15 cellular contexts compared by ENCODE assay signal in the genomic region with DNA sequence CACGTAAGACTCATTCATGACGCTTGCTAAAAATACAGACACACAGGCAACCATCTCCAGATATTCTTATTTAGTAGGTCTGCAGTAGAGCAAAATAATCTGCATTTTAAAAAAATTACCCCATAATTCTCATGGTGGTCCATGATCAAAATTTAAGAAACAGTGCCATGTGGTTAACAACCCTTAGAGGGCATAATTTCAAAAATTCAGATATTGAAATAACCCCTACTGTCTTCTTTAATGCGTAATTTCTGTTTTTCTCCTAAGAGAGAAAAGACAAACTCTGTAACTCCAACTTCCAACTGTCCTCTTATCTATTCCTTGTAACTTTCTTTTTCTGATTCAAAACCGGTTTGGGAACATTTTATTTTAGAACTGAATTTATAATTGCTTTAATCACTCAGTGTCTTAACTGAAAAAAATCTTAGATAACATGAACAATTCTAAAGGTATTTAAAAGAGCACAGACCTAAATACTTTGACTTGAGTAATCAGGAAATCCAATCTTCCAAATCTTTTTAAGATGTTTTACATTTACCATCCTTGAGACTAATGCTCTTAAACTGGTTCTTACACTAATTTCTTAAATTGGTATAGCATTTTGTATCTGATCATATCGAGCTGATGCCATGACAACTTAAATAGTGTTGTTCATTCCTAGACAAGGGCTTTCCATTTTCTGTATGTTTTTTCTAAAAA.
DNase-seq lines count a peak whose midpoint lies in the region; ATAC-seq, FAIRE-seq and TF ChIP-seq lines count a peak whose summit lies in the region.
"Had no signal": no experiment of that assay in that cellular context is flagged by ENCODE, and none has a peak within 500 bp of the region (broad histone marks: within the 10 kb centered on the region; RNA-seq: fewer than 3 reads in every experiment).

No MANE protein-coding gene starts in this region.

- H3K4me1 ChIP-seq in SK-N-SH (ENCODE audit: control insufficient read depth in 1 of 2, insufficient read depth in 2 of 2, low read depth in 1 of 2, low read length in 1 of 2) (peaks cover 0 to 18% of the 10 kb centered on the region in 2 experiments; a peak in 2 of 4 replicates), HepG2 (ENCODE audit: insufficient read depth, low read length) (no peaks in the 10 kb centered on the region)
- no peaks in the 10 kb centered on the region for H3K4me1 ChIP-seq in CD8-positive, alpha-beta memory T cell (ENCODE audit: insufficient read depth, low read length)

- no TSS peak for BruUV-seq in HepG2 (replicated peaks; lab: Mats Ljungman, UMichigan)

- no peaks in the 10 kb centered on the region for H3K9me2 ChIP-seq in SK-N-SH

- in situ Hi-C loops in HepG2 (cut with HindIII; ENCODE audit: extremely low pct_ligation_motif_present, low pct_unique_long_range_greater_than_20kb), result no loop called here

- H3K9ac ChIP-seq in SK-N-SH (no peak overlapping the region), HepG2 (ENCODE audit: insufficient read depth, low read depth, low read length) (no peak overlapping the region)

- TF ChIP-seq POLR2A in HepG2 (IDR thresholded peaks at IDR 0.05; ENCODE audit: insufficient read depth in 1 of 2, low read depth in 2 of 2, low read length in 2 of 2), result no peak

- peaks cover 27% of the 10 kb centered on the region for H3K36me3 Mint-ChIP-seq in HFFc6 (ENCODE audit: low read depth)
- H3K36me3 Mint-ChIP-seq in CD8-positive, alpha-beta memory T cell, result peaks cover 16 to 73% (median 26%) of the 10 kb centered on the region in 3 donors

- H3K9me3 ChIP-seq in SK-N-SH (no peaks in the 10 kb centered on the region), HepG2 (ENCODE audit: low read length) (no peaks in the 10 kb centered on the region)
- no peaks in the 10 kb centered on the region for H3K9me3 ChIP-seq in CD8-positive, alpha-beta memory T cell (ENCODE audit: low read length)

- TF ChIP-seq RAD21 in SK-N-SH (IDR thresholded peaks at IDR 0.05; ENCODE audit: low read length), result no peak
- TF ChIP-seq RAD21 in HepG2 (CRISPR knock-in tag; IDR thresholded peaks at IDR 0.05), result no peak

- H3K27me3 Mint-ChIP-seq in HFFc6 (ENCODE audit: insufficient read depth), result no peaks in the 10 kb centered on the region; the same call in 1 of the 2 replicates
- H3K27me3 Mint-ChIP-seq in CD8-positive, alpha-beta memory T cell, result no peaks in the 10 kb centered on the region

- 70% methylated on average over 5 of the region's 5 CpGs for WGBS in SK-N-SH (ENCODE audit: low lambda C conversion rate)
- 96% methylated on average over 5 of the region's 5 CpGs for WGBS in HepG2 (ENCODE audit: low lambda C conversion rate)

- H3K79me2 ChIP-seq in SK-N-SH (ENCODE audit: insufficient read depth), result no peaks in the 10 kb centered on the region
- H3K79me2 ChIP-seq in HepG2 (ENCODE audit: insufficient read depth, low read length), result no peaks in the 10 kb centered on the region

- CTCF ChIA-PET in SK-N-SH (lab: Yijun Ruan, JAX), result interaction anchor here (1.0 to 1.2 kb wide), 2 partner anchors 20 to 533 kb away, joined by 3 to 6 read pairs; no protein-coding TSS in a partner anchor
- CTCF ChIA-PET in CD8-positive, alpha-beta memory T cell (lab: Charles Lee), result no interaction called here
- CTCF ChIA-PET in HepG2 (lab: Yijun Ruan, JAX; ENCODE audit: low intra/inter-chr PET ratio, low total read pairs), result no interaction called here

- TF ChIP-seq CTCF in AG10803 (conservative IDR thresholded peaks at IDR 0.05; ENCODE audit: low read length) (no peak; the same call in 1 of the 2 replicates), HFFc6 (IDR thresholded peaks at IDR 0.05) (peak; percentile 52), SK-N-SH (IDR thresholded peaks at IDR 0.05) (peak; percentile 46), HepG2 (CRISPR knock-in tag; IDR thresholded peaks at IDR 0.05) (no peak)

- H4K20me1 ChIP-seq in SK-N-SH (ENCODE audit: insufficient read depth), result no peaks in the 10 kb centered on the region
- no peaks in the 10 kb centered on the region for H4K20me1 ChIP-seq in HepG2 (ENCODE audit: insufficient read depth, low read length)

- no peak for ATAC-seq in HepG2

- H2AFZ ChIP-seq in SK-N-SH (ENCODE audit: low read depth), result no peak overlapping the region
- no peak overlapping the region for H2AFZ ChIP-seq in HepG2 (ENCODE audit: low read length)

- H3K4me2 ChIP-seq in SK-N-SH, result peak overlapping the region; percentile 10; the same call in 1 of the 2 replicates
- H3K4me2 ChIP-seq in HepG2 (ENCODE audit: low read depth, low read length), result no peak overlapping the region

- no peaks in the 10 kb centered on the region for H3K9me3 Mint-ChIP-seq in HFFc6
- no peaks in the 10 kb centered on the region for H3K9me3 Mint-ChIP-seq in CD8-positive, alpha-beta memory T cell

- no peaks in the 10 kb centered on the region for H3K27me3 ChIP-seq in SK-N-SH (ENCODE audit: insufficient read depth)
- H3K27me3 ChIP-seq in CD8-positive, alpha-beta memory T cell (ENCODE audit: insufficient read depth, low read length, poor library complexity, severe bottlenecking), result no peaks in the 10 kb centered on the region
- no peaks in the 10 kb centered on the region for H3K27me3 ChIP-seq in HepG2 (ENCODE audit: control insufficient read depth in 1 of 2, insufficient read depth in 2 of 2, low read length in 2 of 2)

- H3K36me3 ChIP-seq in SK-N-SH (replicated peaks in 1 of 2; ENCODE audit: control insufficient read depth in 1 of 2, insufficient read depth in 2 of 2, low read length in 1 of 2) (peaks cover 63 to 76% of the 10 kb centered on the region in 2 experiments), HepG2 (replicated peaks in 1 of 2; ENCODE audit: control insufficient read depth in 1 of 2, insufficient read depth in 2 of 2, low read length in 2 of 2) (peaks cover 8 to 28% of the 10 kb centered on the region in 2 experiments; a peak in 4 of 5 replicates)
- H3K36me3 ChIP-seq in CD8-positive, alpha-beta memory T cell (ENCODE audit: insufficient read depth, low read length), result peaks cover 35% of the 10 kb centered on the region

- TF ChIP-seq EP300 in SK-N-SH (IDR thresholded peaks at IDR 0.05; ENCODE audit: borderline replicate concordance in 1 of 2, low read depth in 1 of 2, low read length in 1 of 2) (peak in 1 of 2 experiments; percentile 23; a peak in 1 of 4 replicates), HepG2 (IDR thresholded peaks at IDR 0.05; ENCODE audit: low read depth in 2 of 2, low read length in 2 of 2) (no peak), HepG2 (CRISPR knock-in tag; IDR thresholded peaks at IDR 0.05; ENCODE audit: borderline replicate concordance) (no peak)

- H3F3A ChIP-seq in SK-N-SH (replicated peaks; ENCODE audit: insufficient read depth), result peaks cover 28% of the 10 kb centered on the region

- H3K27ac Mint-ChIP-seq in HFFc6, result peak overlapping the region; percentile 48
- H3K27ac Mint-ChIP-seq in CD8-positive, alpha-beta memory T cell, result no peak overlapping the region

- H3K4me3 Mint-ChIP-seq in HFFc6, result peak overlapping the region; percentile 25
- no peak overlapping the region for H3K4me3 Mint-ChIP-seq in CD8-positive, alpha-beta memory T cell

- H3K4me1 Mint-ChIP-seq in HFFc6 (ENCODE audit: low read depth), result peaks cover 25% of the 10 kb centered on the region
- peaks cover 0 to 6% (median 0%) of the 10 kb centered on the region in 3 donors for H3K4me1 Mint-ChIP-seq in CD8-positive, alpha-beta memory T cell

- no peak overlapping the region for H3K4me3 ChIP-seq in AG10803 (ENCODE audit: low read length)
- no peak overlapping the region for H3K4me3 ChIP-seq in SK-N-SH (ENCODE audit: low read depth in 2 of 2, low read length in 1 of 2)
- H3K4me3 ChIP-seq in CD8-positive, alpha-beta memory T cell (ENCODE audit: low read length), result no peak overlapping the region
- H3K4me3 ChIP-seq in HepG2 (replicated peaks in 1 of 3; ENCODE audit: insufficient read depth in 1 of 3, low read depth in 2 of 3, low read length in 3 of 3), result no peak overlapping the region

- intact Hi-C loops in HepG2 (cut with micrococcal nuclease; ENCODE audit: unreplicated experiment), result no loop called here

- FAIRE-seq in islet of Langerhans (lab: Jason Lieb, UNC) (peak; percentile 79), HepG2 (lab: Jason Lieb, UNC) (no peak)

- DNase-seq in AG10803 (ENCODE audit: low read depth) (peak; percentile 2), HFFc6 (peak; percentile 9), SK-N-SH (no peak), HepG2 (ENCODE audit: low spot score) (no peak), NCI-H2171 (lab: John Stamatoyannopoulos, UW) (no peak)
- no peak for DNase-seq in CD8-positive, alpha-beta memory T cell
- DNase-seq in activated CD4-positive, alpha-beta T cell treated with anti-CD3 and anti-CD28 coated beads, Interleukin-2, amount 50 U/mL, for 1 hour, result no peak
- DNase-seq: HCEC 1CT, NCI-H1092, NCI-H2107, NCI-H345, NCI-H69, SHP77, SW 1271 had no signal

- peak overlapping the region; percentile 3 to 51; a peak in 3 of 4 replicates for H3K27ac ChIP-seq in SK-N-SH (ENCODE audit: low read depth in 2 of 2, low read length in 1 of 2)
- H3K27ac ChIP-seq in CD8-positive, alpha-beta memory T cell (ENCODE audit: low read depth, low read length), result no peak overlapping the region
- no peak overlapping the region for H3K27ac ChIP-seq in HepG2 (ENCODE audit: extremely low read length, insufficient read depth, low read length)

- POLR2A ChIA-PET in SK-N-SH (lab: Yijun Ruan, JAX) (no interaction called here), HepG2 (lab: Yijun Ruan, JAX) (no interaction called here)
- POLR2A ChIA-PET in CD8-positive, alpha-beta memory T cell (lab: Charles Lee), result no interaction called here

TF ChIP-seq in SK-N-SH, 30 proteins besides CTCF, POLR2A, EP300 and RAD21:
- 0 out of 2 replicates have a peak, but pooled peaks have one; percentile 24 for TF ChIP-seq FOSL2 (IDR thresholded peaks at IDR 0.05; ENCODE audit: borderline replicate concordance, low read depth)
- TF ChIP-seq YY1 (IDR thresholded peaks at IDR 0.05; ENCODE audit: low read depth), result no peak
- TF ChIP-seq TCF12 (IDR thresholded peaks at IDR 0.05), result peak; percentile 70
- TF ChIP-seq TEAD4 (IDR thresholded peaks at IDR 0.05; ENCODE audit: borderline replicate concordance, insufficient read depth), result peak; percentile 60
- 0 out of 2 replicates have a peak, but pooled peaks have one; percentile 37 for TF ChIP-seq FOXM1 (IDR thresholded peaks at IDR 0.05; ENCODE audit: low read depth)
- TF ChIP-seq SIN3A (IDR thresholded peaks at IDR 0.05; ENCODE audit: borderline replicate concordance, low read depth, low read length), result no peak

TF ChIP-seq in HepG2, 621 proteins besides CTCF, POLR2A, EP300 and RAD21 (continues in another document):
- TF ChIP-seq SP4 (CRISPR knock-in tag; IDR thresholded peaks at IDR 0.05), result no peak
- TF ChIP-seq HMG20B (CRISPR knock-in tag; conservative IDR thresholded peaks at IDR 0.05), result no peak
- TF ChIP-seq ZFP37 (CRISPR knock-in tag; IDR thresholded peaks at IDR 0.05; ENCODE audit: borderline replicate concordance), result no peak

Comparison
In these comparisons a context has a peak if more than half of its experiments do, and no peak if none do; other contexts are left out.
1. DNase-seq: peak in AG10803 (single experiment) and HFFc6 (single experiment); none in SK-N-SH (single experiment), CD8-positive, alpha-beta memory T cell (0 of 5), HepG2 (single experiment), NCI-H2171 (single experiment) and activated CD4-positive, alpha-beta T cell treated with anti-CD3 and anti-CD28 coated beads, Interleukin-2, amount 50 U/mL, for 1 hour (single experiment).
2. CTCF ChIP-seq: peak in HFFc6 (single experiment) and SK-N-SH (single experiment); none in AG10803 (single experiment) and HepG2 (single experiment).
3. H3K27ac ChIP-seq: peak in SK-N-SH (2 of 2); none in CD8-positive, alpha-beta memory T cell (single experiment) and HepG2 (single experiment).